21 cellular contexts compared by ENCODE assay signal in the genomic region with DNA sequence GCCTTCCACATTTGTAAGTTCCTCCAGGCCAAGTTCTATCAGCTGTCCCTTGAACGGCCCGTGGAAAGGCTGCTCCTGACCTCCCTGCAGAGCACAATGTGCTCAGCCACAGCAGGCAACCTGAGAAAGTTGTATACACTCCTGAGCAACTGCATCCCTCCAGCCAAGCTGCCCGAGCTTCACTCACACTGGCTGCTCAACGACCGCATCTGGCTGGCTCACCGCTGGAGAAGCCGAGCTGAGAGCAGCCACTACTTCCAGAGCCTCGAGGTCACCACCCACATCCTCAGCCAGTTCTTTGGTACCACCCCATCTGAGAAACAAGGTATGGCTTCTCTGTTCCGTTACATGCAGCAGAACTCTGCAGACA. TPM values are rescaled to one million over a fixed set of nuclear protein-coding genes. Genes with fewer than 3 reads are reported as not detected.
A peak's percentile ranks its signal among the peaks of the same experiment; 100 is the strongest.
DNase-seq lines count a peak whose midpoint lies in the region; TF ChIP-seq lines count a peak whose summit lies in the region.
"Had no signal": no experiment of that assay in that cellular context is flagged by ENCODE, and none has a peak within 500 bp of the region (broad histone marks: within the 10 kb centered on the region; RNA-seq: fewer than 3 reads in every experiment).

No MANE protein-coding gene starts in this region.

- H3K4me3 Mint-ChIP-seq in Caco-2 (ENCODE audit: unreplicated experiment) (peak overlapping the region; percentile 96), nephron (peak overlapping the region; percentile 81 to 90 (median 89))
- H3K4me3 Mint-ChIP-seq in activated T-helper 2 cell treated with anti-CD3 and anti-CD28 coated beads, Interferon-gamma antibody, Interleukin-2, Interleukin-4, amounts not matched to agents 10 μg/mL and 5 μg/mL and 100 μg/mL, durations not matched to agents 14 hours and 24 hours and 36 hours (ENCODE audit: low read depth), result peak overlapping the region; percentile 43
- no peak overlapping the region for H3K4me3 Mint-ChIP-seq in activated CD4-positive, alpha-beta memory T cell treated with anti-CD3 and anti-CD28 coated beads, Interleukin-2, amount 10 ng/mL, durations not matched to agents 7 days and 5 days

- H3K27me3 Mint-ChIP-seq in Caco-2 (ENCODE audit: insufficient read depth, unreplicated experiment) (no peaks in the 10 kb centered on the region), nephron (ENCODE audit: low read depth) (no peaks in the 10 kb centered on the region)
- no peaks in the 10 kb centered on the region for H3K27me3 Mint-ChIP-seq in activated T-helper 2 cell treated with anti-CD3 and anti-CD28 coated beads, Interferon-gamma antibody, Interleukin-2, Interleukin-4, amounts not matched to agents 10 μg/mL and 5 μg/mL and 100 μg/mL, durations not matched to agents 14 hours and 24 hours and 36 hours (ENCODE audit: low read depth)
- peaks cover 13% of the 10 kb centered on the region for H3K27me3 Mint-ChIP-seq in activated CD4-positive, alpha-beta memory T cell treated with anti-CD3 and anti-CD28 coated beads, Interleukin-2, amount 10 ng/mL, durations not matched to agents 7 days and 5 days

- DNase-seq in DMS53 (lab: John Stamatoyannopoulos, UW) (peak; percentile 81), DMS53 treated with DMSO at 0.1 percent for 48 hours (lab: John Stamatoyannopoulos, UW; ENCODE audit: unreplicated experiment) (no peak), Caco-2 (no peak), ascending aorta (ENCODE audit: low spot score in 2 of 2) (no peak), foreskin melanocyte (no peak)
- no peak for DNase-seq in activated T-helper 2 cell treated with anti-CD3 and anti-CD28 coated beads, Interferon-gamma antibody, Interleukin-2, Interleukin-4, amounts not matched to agents 10 μg/mL and 5 μg/mL and 100 μg/mL, durations not matched to agents 14 hours and 24 hours and 36 hours (ENCODE audit: low spot score)
- no peak for DNase-seq in activated CD4-positive, alpha-beta memory T cell treated with anti-CD3 and anti-CD28 coated beads, Interleukin-2, amount 10 ng/mL, durations not matched to agents 7 days and 5 days
- DNase-seq: 8988T; caudate nucleus; DMS79 treated with DMSO at 0.1 percent for 48 hours; erythroblast; GOT3; left colon; NCI-H187; NK-92 treated with Interleukin-12 subunit alpha and Interleukin-12 subunit beta, amount 100 ng/mL, for 24 hours; stimulated activated naive CD4-positive, alpha-beta T cell treated with Interleukin-2 at 50 U/mL for 16 hours; SW 1271 had no signal

- H3K9me3 Mint-ChIP-seq in Caco-2 (ENCODE audit: unreplicated experiment) (no peaks in the 10 kb centered on the region), nephron (no peaks in the 10 kb centered on the region)
- no peaks in the 10 kb centered on the region for H3K9me3 Mint-ChIP-seq in activated T-helper 2 cell treated with anti-CD3 and anti-CD28 coated beads, Interferon-gamma antibody, Interleukin-2, Interleukin-4, amounts not matched to agents 10 μg/mL and 5 μg/mL and 100 μg/mL, durations not matched to agents 14 hours and 24 hours and 36 hours
- H3K9me3 Mint-ChIP-seq in activated CD4-positive, alpha-beta memory T cell treated with anti-CD3 and anti-CD28 coated beads, Interleukin-2, amount 10 ng/mL, durations not matched to agents 7 days and 5 days, result no peaks in the 10 kb centered on the region

- no peak for TF ChIP-seq CTCF in Caco-2 (IDR thresholded peaks at IDR 0.05; ENCODE audit: insufficient read depth in 1 of 2, low read depth in 1 of 2, low read length in 1 of 2, severe bottlenecking in 1 of 2, unreplicated experiment in 1 of 2)
- no peak for TF ChIP-seq CTCF in nephron (IDR thresholded peaks at IDR 0.05; ENCODE audit: unreplicated experiment in 3 of 3)
- no peak for TF ChIP-seq CTCF in ascending aorta (IDR thresholded peaks at IDR 0.05)

- H3K36me3 Mint-ChIP-seq in Caco-2 (ENCODE audit: insufficient read depth, unreplicated experiment) (peaks cover 29% of the 10 kb centered on the region), nephron (ENCODE audit: low read depth) (peaks cover 29% of the 10 kb centered on the region)
- H3K36me3 Mint-ChIP-seq in activated T-helper 2 cell treated with anti-CD3 and anti-CD28 coated beads, Interferon-gamma antibody, Interleukin-2, Interleukin-4, amounts not matched to agents 10 μg/mL and 5 μg/mL and 100 μg/mL, durations not matched to agents 14 hours and 24 hours and 36 hours (ENCODE audit: low read depth), result peaks cover 41% of the 10 kb centered on the region
- H3K36me3 Mint-ChIP-seq in activated CD4-positive, alpha-beta memory T cell treated with anti-CD3 and anti-CD28 coated beads, Interleukin-2, amount 10 ng/mL, durations not matched to agents 7 days and 5 days (ENCODE audit: low read depth), result peaks cover 16% of the 10 kb centered on the region

- peaks cover 19% of the 10 kb centered on the region for H3K4me1 Mint-ChIP-seq in Caco-2 (ENCODE audit: low read depth, unreplicated experiment)
- peaks cover 33% of the 10 kb centered on the region for H3K4me1 Mint-ChIP-seq in activated T-helper 2 cell treated with anti-CD3 and anti-CD28 coated beads, Interferon-gamma antibody, Interleukin-2, Interleukin-4, amounts not matched to agents 10 μg/mL and 5 μg/mL and 100 μg/mL, durations not matched to agents 14 hours and 24 hours and 36 hours (ENCODE audit: low read depth)
- peaks cover 17% of the 10 kb centered on the region for H3K4me1 Mint-ChIP-seq in nephron
- peaks cover 43% of the 10 kb centered on the region for H3K4me1 Mint-ChIP-seq in activated CD4-positive, alpha-beta memory T cell treated with anti-CD3 and anti-CD28 coated beads, Interleukin-2, amount 10 ng/mL, durations not matched to agents 7 days and 5 days

- CTCF ChIA-PET in Caco-2 (lab: Charles Lee), result no interaction called here
- CTCF ChIA-PET in activated CD4-positive, alpha-beta memory T cell treated with anti-CD3 and anti-CD28 coated beads, Interleukin-2, amount 10 ng/mL, durations not matched to agents 7 days and 5 days (lab: Charles Lee), result interaction anchor here (1.2 to 2.7 kb wide), 2 partner anchors 7 to 130 kb away, joined by 3 to 10 read pairs; partner anchors contain the start of genes CTSA and NEURL2

- POLR2A ChIA-PET in Caco-2 (lab: Charles Lee), result interaction anchor here (0.7 kb wide), 1 partner anchor 11 kb away, joined by 3 read pairs; no protein-coding TSS in a partner anchor
- POLR2A ChIA-PET in activated CD4-positive, alpha-beta memory T cell treated with anti-CD3 and anti-CD28 coated beads, Interleukin-2, amount 10 ng/mL, durations not matched to agents 7 days and 5 days (lab: Charles Lee), result interaction anchor here (0.7 to 3.5 kb wide), 7 partner anchors 9 to 205 kb away, joined by 3 to 36 read pairs (median 8); partner anchors contain the start of genes ACOT8, CTSA, NEURL2 and PCIF1

- H3K4me3 ChIP-seq in Caco-2 (ENCODE audit: low read depth, low read length), result no peak overlapping the region
- H3K4me3 ChIP-seq in ascending aorta, result no peak overlapping the region
- H3K4me3 ChIP-seq: gastroesophageal sphincter, tibial nerve had no signal

- BruUV-seq in Caco-2 (replicated peaks; lab: Mats Ljungman, UMichigan), result no TSS peak

- no peaks in the 10 kb centered on the region for H3K9me3 ChIP-seq in Caco-2
- no peaks in the 10 kb centered on the region for H3K9me3 ChIP-seq in ascending aorta
- H3K9me3 ChIP-seq: gastroesophageal sphincter, tibial nerve had no signal

- H3K4me1 ChIP-seq in Caco-2 (no peaks in the 10 kb centered on the region), ascending aorta (peaks cover 0 to 14% of the 10 kb centered on the region in 2 donors)

- intact Hi-C loops in Caco-2 (cut with micrococcal nuclease; ENCODE audit: unreplicated experiment), result no loop called here
- intact Hi-C loops in activated T-helper 2 cell treated with anti-CD3 and anti-CD28 coated beads, Interferon-gamma antibody, Interleukin-2, Interleukin-4, amounts not matched to agents 10 μg/mL and 5 μg/mL and 100 μg/mL, durations not matched to agents 14 hours and 24 hours and 36 hours (cut with micrococcal nuclease), result loop anchor here (10.0 kb wide), 1 partner anchor 88 kb away; the partner anchor contains the start of genes DNTTIP1 and WFDC3
- intact Hi-C loops in ascending aorta (cut with DNase I), result loop anchor here (5.0 kb wide), 1 partner anchor 71 kb away; the partner anchor contains the start of gene UBE2C

- H3K27ac ChIP-seq in ascending aorta, result no peak overlapping the region
- H3K27ac ChIP-seq: gastroesophageal sphincter, tibial nerve had no signal

- H3K27ac Mint-ChIP-seq in Caco-2 (ENCODE audit: unreplicated experiment), result no peak overlapping the region
- no peak overlapping the region for H3K27ac Mint-ChIP-seq in activated T-helper 2 cell treated with anti-CD3 and anti-CD28 coated beads, Interferon-gamma antibody, Interleukin-2, Interleukin-4, amounts not matched to agents 10 μg/mL and 5 μg/mL and 100 μg/mL, durations not matched to agents 14 hours and 24 hours and 36 hours
- no peak overlapping the region for H3K27ac Mint-ChIP-seq in nephron
- no peak overlapping the region for H3K27ac Mint-ChIP-seq in activated CD4-positive, alpha-beta memory T cell treated with anti-CD3 and anti-CD28 coated beads, Interleukin-2, amount 10 ng/mL, durations not matched to agents 7 days and 5 days

- H3K36me3 ChIP-seq in Caco-2 (ENCODE audit: control insufficient read depth, insufficient read depth, low read length), result peaks cover 4% of the 10 kb centered on the region
- peaks cover 14 to 52% of the 10 kb centered on the region in 2 donors for H3K36me3 ChIP-seq in ascending aorta

- H3K27me3 ChIP-seq in Caco-2 (replicated peaks; ENCODE audit: control insufficient read depth, insufficient read depth, low read length) (no peaks in the 10 kb centered on the region), ascending aorta (no peaks in the 10 kb centered on the region)
- H3K27me3 ChIP-seq: gastroesophageal sphincter, tibial nerve had no signal

RNA-seq across cellular contexts. Expression of gene ZSWIM1, which starts 2.1 kb away (rescaled TPM):
- total RNA-seq in Caco-2 (2022) (24.8 and 27.3 TPM in 2 replicates), ascending aorta (3.5 TPM)
- total RNA-seq in activated T-helper 2 cell treated with anti-CD3 and anti-CD28 coated beads, Interferon-gamma antibody, Interleukin-2, Interleukin-4, amounts not matched to agents 10 μg/mL and 5 μg/mL and 100 μg/mL, durations not matched to agents 14 hours and 24 hours and 36 hours, result 9.3 and 10.3 TPM in 2 replicates
- total RNA-seq in activated CD4-positive, alpha-beta memory T cell treated with anti-CD3 and anti-CD28 coated beads, Interleukin-2, amount 10 ng/mL, durations not matched to agents 7 days and 5 days, result 1 to 10 TPM; 2.7 to 2.9 TPM

RNA-seq across cellular contexts. Expression of gene SPATA25, which starts 4.3 kb away (rescaled TPM):
- total RNA-seq in Caco-2 (2022) (6.7 and 7.3 TPM in 2 replicates), ascending aorta (32.8 TPM)
- total RNA-seq in activated T-helper 2 cell treated with anti-CD3 and anti-CD28 coated beads, Interferon-gamma antibody, Interleukin-2, Interleukin-4, amounts not matched to agents 10 μg/mL and 5 μg/mL and 100 μg/mL, durations not matched to agents 14 hours and 24 hours and 36 hours, result 0.60 and 1.1 TPM in 2 replicates
- under 1 TPM; 0.30 to 0.88 TPM for total RNA-seq in activated CD4-positive, alpha-beta memory T cell treated with anti-CD3 and anti-CD28 coated beads, Interleukin-2, amount 10 ng/mL, durations not matched to agents 7 days and 5 days
- total RNA-seq: RPMI7951 had no signal

RNA-seq across cellular contexts. Expression of gene NEURL2, which starts 7.9 kb away (rescaled TPM):
- 12.6 TPM in 2 replicates for total RNA-seq in Caco-2 (2022)
- 2.0 and 3.3 TPM in 2 replicates for total RNA-seq in activated T-helper 2 cell treated with anti-CD3 and anti-CD28 coated beads, Interferon-gamma antibody, Interleukin-2, Interleukin-4, amounts not matched to agents 10 μg/mL and 5 μg/mL and 100 μg/mL, durations not matched to agents 14 hours and 24 hours and 36 hours
- total RNA-seq in activated CD4-positive, alpha-beta memory T cell treated with anti-CD3 and anti-CD28 coated beads, Interleukin-2, amount 10 ng/mL, durations not matched to agents 7 days and 5 days, result 1 to 10 TPM; 1.0 to 1.6 TPM
- total RNA-seq in ascending aorta, result 4.0 TPM

RNA-seq across cellular contexts. Expression of gene CTSA, which starts 8.1 kb away (rescaled TPM):
- total RNA-seq in Caco-2 (2022), result 282 and 294 TPM in 2 replicates
- total RNA-seq in activated T-helper 2 cell treated with anti-CD3 and anti-CD28 coated beads, Interferon-gamma antibody, Interleukin-2, Interleukin-4, amounts not matched to agents 10 μg/mL and 5 μg/mL and 100 μg/mL, durations not matched to agents 14 hours and 24 hours and 36 hours, result 49.0 and 51.9 TPM in 2 replicates
- 10 to 100 TPM; 64.3 to 64.6 TPM for total RNA-seq in activated CD4-positive, alpha-beta memory T cell treated with anti-CD3 and anti-CD28 coated beads, Interleukin-2, amount 10 ng/mL, durations not matched to agents 7 days and 5 days
- total RNA-seq in ascending aorta, result 82.0 TPM

RNA-seq across cellular contexts. Expression of gene ZSWIM3, which starts 25.7 kb away (rescaled TPM):
- 6.1 and 6.4 TPM in 2 replicates for total RNA-seq in Caco-2 (2022)
- total RNA-seq in activated T-helper 2 cell treated with anti-CD3 and anti-CD28 coated beads, Interferon-gamma antibody, Interleukin-2, Interleukin-4, amounts not matched to agents 10 μg/mL and 5 μg/mL and 100 μg/mL, durations not matched to agents 14 hours and 24 hours and 36 hours, result 6.2 and 6.3 TPM in 2 replicates
- total RNA-seq in activated CD4-positive, alpha-beta memory T cell treated with anti-CD3 and anti-CD28 coated beads, Interleukin-2, amount 10 ng/mL, durations not matched to agents 7 days and 5 days, result 1 to 10 TPM; 5.5 to 5.7 TPM
- total RNA-seq in ascending aorta, result 6.8 TPM
